In the genomic region with DNA sequence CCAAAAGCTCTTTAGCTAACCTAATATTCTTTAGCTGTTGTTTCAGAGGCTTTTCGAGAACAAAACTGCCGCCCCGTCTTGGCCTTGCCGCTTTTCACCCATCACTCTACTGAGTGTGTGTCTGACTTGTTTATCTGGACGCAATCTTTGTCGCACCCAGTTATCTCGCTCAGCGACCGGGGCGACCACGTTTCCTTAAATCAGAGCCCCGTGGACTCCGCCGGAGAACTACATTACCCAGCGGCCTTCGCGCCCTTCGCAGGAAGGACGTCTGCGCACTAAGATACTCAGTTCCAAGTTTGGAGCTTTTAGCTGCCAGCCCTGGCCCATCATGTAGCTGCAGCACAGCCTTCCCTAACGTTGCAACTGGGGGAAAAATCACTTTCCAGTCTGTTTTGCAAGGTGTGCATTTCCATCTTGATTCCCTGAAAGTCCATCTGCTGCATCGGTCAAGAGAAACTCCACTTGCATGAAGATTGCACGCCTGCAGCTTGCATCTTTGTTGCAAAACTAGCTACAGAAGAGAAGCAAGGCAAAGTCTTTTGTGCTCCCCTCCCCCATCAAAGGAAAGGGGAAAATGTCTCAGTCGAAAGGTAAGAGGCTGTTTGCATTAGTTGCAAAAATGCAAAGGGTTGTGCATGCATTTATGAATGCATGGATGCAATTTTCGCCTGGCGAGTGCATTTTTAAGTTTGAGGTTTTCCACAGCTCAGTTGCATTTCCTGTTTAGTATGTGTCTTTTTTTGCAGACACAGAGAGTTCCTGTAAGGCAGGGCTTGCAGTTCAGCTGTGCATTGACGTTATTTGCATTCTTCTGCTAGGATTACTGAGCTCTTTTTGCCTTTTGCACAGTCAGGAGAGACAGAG, we compare ENCODE assay signal across 1 cellular context.
TF ChIP-seq lines count a peak whose summit lies in the region.

A gene (plus strand): TSS at position 290 of the 867 bp plus-strand sequence. CDS start 288 bp downstream, at position 578.

TF ChIP-seq in HepG2, 621 proteins besides CTCF, POLR2A, EP300 and RAD21 (continued from another document and continues in another):
- TF ChIP-seq, protein P1, sequence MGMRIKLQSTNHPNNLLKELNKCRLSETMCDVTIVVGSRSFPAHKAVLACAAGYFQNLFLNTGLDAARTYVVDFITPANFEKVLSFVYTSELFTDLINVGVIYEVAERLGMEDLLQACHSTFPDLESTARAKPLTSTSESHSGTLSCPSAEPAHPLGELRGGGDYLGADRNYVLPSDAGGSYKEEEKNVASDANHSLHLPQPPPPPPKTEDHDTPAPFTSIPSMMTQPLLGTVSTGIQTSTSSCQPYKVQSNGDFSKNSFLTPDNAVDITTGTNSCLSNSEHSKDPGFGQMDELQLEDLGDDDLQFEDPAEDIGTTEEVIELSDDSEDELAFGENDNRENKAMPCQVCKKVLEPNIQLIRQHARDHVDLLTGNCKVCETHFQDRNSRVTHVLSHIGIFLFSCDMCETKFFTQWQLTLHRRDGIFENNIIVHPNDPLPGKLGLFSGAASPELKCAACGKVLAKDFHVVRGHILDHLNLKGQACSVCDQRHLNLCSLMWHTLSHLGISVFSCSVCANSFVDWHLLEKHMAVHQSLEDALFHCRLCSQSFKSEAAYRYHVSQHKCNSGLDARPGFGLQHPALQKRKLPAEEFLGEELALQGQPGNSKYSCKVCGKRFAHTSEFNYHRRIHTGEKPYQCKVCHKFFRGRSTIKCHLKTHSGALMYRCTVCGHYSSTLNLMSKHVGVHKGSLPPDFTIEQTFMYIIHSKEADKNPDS (CRISPR knock-in tag; IDR thresholded peaks at IDR 0.05), result no peak
- TF ChIP-seq FOSL2 (CRISPR knock-in tag; IDR thresholded peaks at IDR 0.05) (no peak; the same call in 1 of the 2 replicates), RARG (CRISPR knock-in tag; IDR thresholded peaks at IDR 0.05; ENCODE audit: low read depth) (no peak), SIX4 (CRISPR knock-in tag; IDR thresholded peaks at IDR 0.05) (no peak; the same call in 1 of the 2 replicates), NR2F2 (IDR thresholded peaks at IDR 0.05; ENCODE audit: borderline replicate concordance, low read depth) (0 out of 2 replicates have a peak, but pooled peaks have one; percentile 36), ZNF274 (CRISPR knock-in tag; IDR thresholded peaks at IDR 0.05) (no peak), U2AF1 (optimal IDR thresholded peaks at IDR 0.05; ENCODE audit: low read depth, low read length) (no peak), RBAK (CRISPR knock-in tag; IDR thresholded peaks at IDR 0.05) (0 out of 2 replicates have a peak, but pooled peaks have one; percentile 48), ZNF12 (CRISPR knock-in tag; IDR thresholded peaks at IDR 0.05) (0 out of 2 replicates have a peak, but pooled peaks have one; percentile 18), TOPORS (CRISPR knock-in tag; IDR thresholded peaks at IDR 0.05) (no peak), ZSCAN12 (CRISPR knock-in tag; IDR thresholded peaks at IDR 0.05) (no peak), ZNF674 (CRISPR knock-in tag; IDR thresholded peaks at IDR 0.05; ENCODE audit: low read depth) (no peak), ZNF317 (CRISPR knock-in tag; IDR thresholded peaks at IDR 0.05) (0 out of 2 replicates have a peak, but pooled peaks have one; percentile 16), PAWR (CRISPR knock-in tag; IDR thresholded peaks at IDR 0.05; ENCODE audit: borderline replicate concordance) (no peak), PITX1 (CRISPR knock-in tag; IDR thresholded peaks at IDR 0.05) (no peak), XRCC5 (optimal IDR thresholded peaks at IDR 0.05; ENCODE audit: low read length) (peak; percentile 85), HNF4A (CRISPR knock-in tag; IDR thresholded peaks at IDR 0.05) (peak; percentile 35), EZH2 (conservative IDR thresholded peaks at IDR 0.05; ENCODE audit: low read depth, low read length) (no peak), SOX13 (IDR thresholded peaks at IDR 0.05) (no peak), SOX13 (CRISPR knock-in tag; conservative IDR thresholded peaks at IDR 0.05 in 1 of 2, IDR thresholded peaks at IDR 0.05 in 1 of 2) (peak in 1 of 2 experiments; percentile 27; a peak in 1 of 4 replicates), CENPX (CRISPR knock-in tag; IDR thresholded peaks at IDR 0.05) (no peak), GTF2F1 (IDR thresholded peaks at IDR 0.05; ENCODE audit: low read length) (no peak), ZNF251 (CRISPR knock-in tag; IDR thresholded peaks at IDR 0.05) (no peak), MIXL1 (CRISPR knock-in tag; IDR thresholded peaks at IDR 0.05) (peak; percentile 24; the same call in 1 of the 2 replicates), ZFYVE20 (CRISPR knock-in tag; IDR thresholded peaks at IDR 0.05; ENCODE audit: borderline replicate concordance, low read depth) (no peak), DNMT3B (CRISPR knock-in tag; conservative IDR thresholded peaks at IDR 0.05) (0 out of 2 replicates have a peak, but pooled peaks have one; percentile 59), STAG1 (CRISPR knock-in tag; IDR thresholded peaks at IDR 0.05) (no peak), ZNF207 (IDR thresholded peaks at IDR 0.05; ENCODE audit: borderline replicate concordance) (no peak), ZNF563 (CRISPR knock-in tag; IDR thresholded peaks at IDR 0.05) (no peak), MAF1 (CRISPR knock-in tag; IDR thresholded peaks at IDR 0.05; ENCODE audit: borderline replicate concordance) (no peak), CBX1 (IDR thresholded peaks at IDR 0.05; ENCODE audit: low read depth) (no peak), HOXA7 (CRISPR knock-in tag; IDR thresholded peaks at IDR 0.05) (no peak), AGO2 (optimal IDR thresholded peaks at IDR 0.05; ENCODE audit: low read depth, low read length) (no peak), HMGA1 (CRISPR knock-in tag; conservative IDR thresholded peaks at IDR 0.05) (no peak), ZNF350 (CRISPR knock-in tag; IDR thresholded peaks at IDR 0.05; ENCODE audit: borderline replicate concordance, low read depth) (peak; percentile 91)
- TF ChIP-seq, protein P2, sequence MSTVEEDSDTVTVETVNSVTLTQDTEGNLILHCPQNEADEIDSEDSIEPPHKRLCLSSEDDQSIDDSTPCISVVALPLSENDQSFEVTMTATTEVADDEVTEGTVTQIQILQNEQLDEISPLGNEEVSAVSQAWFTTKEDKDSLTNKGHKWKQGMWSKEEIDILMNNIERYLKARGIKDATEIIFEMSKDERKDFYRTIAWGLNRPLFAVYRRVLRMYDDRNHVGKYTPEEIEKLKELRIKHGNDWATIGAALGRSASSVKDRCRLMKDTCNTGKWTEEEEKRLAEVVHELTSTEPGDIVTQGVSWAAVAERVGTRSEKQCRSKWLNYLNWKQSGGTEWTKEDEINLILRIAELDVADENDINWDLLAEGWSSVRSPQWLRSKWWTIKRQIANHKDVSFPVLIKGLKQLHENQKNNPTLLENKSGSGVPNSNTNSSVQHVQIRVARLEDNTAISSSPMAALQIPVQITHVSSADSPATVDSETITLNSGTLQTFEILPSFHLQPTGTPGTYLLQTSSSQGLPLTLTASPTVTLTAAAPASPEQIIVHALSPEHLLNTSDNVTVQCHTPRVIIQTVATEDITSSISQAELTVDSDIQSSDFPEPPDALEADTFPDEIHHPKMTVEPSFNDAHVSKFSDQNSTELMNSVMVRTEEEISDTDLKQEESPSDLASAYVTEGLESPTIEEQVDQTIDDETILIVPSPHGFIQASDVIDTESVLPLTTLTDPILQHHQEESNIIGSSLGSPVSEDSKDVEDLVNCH (CRISPR knock-in tag; IDR thresholded peaks at IDR 0.05), result no peak
- TF ChIP-seq, protein P3, sequence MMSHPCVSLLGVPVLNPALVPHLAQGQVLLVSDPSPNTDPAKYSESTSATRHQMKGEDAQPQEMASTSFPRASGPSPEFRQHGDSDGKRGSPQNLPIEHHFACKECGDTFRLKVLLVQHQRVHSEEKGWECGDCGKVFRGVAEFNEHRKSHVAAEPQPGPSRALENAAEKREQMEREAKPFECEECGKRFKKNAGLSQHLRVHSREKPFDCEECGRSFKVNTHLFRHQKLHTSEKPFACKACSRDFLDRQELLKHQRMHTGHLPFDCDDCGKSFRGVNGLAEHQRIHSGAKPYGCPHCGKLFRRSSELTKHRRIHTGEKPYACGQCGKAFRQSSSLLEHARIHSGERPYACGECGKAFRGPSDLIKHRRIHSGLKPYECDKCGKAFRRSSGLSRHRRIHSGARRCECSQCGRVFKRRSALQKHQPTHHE (CRISPR knock-in tag; IDR thresholded peaks at IDR 0.05; ENCODE audit: borderline replicate concordance), result 0 out of 2 replicates have a peak, but pooled peaks have one; percentile 79
- TF ChIP-seq, protein P4, sequence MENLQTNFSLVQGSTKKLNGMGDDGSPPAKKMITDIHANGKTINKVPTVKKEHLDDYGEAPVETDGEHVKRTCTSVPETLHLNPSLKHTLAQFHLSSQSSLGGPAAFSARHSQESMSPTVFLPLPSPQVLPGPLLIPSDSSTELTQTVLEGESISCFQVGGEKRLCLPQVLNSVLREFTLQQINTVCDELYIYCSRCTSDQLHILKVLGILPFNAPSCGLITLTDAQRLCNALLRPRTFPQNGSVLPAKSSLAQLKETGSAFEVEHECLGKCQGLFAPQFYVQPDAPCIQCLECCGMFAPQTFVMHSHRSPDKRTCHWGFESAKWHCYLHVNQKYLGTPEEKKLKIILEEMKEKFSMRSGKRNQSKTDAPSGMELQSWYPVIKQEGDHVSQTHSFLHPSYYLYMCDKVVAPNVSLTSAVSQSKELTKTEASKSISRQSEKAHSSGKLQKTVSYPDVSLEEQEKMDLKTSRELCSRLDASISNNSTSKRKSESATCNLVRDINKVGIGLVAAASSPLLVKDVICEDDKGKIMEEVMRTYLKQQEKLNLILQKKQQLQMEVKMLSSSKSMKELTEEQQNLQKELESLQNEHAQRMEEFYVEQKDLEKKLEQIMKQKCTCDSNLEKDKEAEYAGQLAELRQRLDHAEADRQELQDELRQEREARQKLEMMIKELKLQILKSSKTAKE (CRISPR knock-in tag; IDR thresholded peaks at IDR 0.05; ENCODE audit: borderline replicate concordance), result no peak
- TF ChIP-seq, protein P5, sequence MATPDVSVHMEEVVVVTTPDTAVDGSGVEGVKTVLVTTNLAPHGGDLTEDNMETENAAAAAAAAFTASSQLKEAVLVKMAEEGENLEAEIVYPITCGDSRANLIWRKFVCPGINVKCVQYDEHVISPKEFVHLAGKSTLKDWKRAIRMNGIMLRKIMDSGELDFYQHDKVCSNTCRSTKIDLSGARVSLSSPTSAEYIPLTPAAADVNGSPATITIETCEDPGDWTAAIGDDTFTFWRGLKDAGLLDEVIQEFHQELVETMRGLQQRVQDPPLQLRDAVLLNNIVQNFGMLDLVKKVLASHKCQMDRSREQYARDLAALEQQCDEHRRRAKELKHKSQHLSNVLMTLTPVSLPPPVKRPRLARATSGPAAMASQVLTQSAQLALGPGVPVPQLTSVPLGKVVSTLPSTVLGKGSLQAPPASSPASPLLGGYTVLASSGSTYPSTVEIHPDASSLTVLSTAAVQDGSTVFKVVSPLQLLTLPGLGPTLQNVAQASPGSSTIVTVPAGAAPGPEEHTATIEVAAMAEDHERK (CRISPR knock-in tag; IDR thresholded peaks at IDR 0.05; ENCODE audit: low read depth), result 0 out of 2 replicates have a peak, but pooled peaks have one; percentile 15
- TF ChIP-seq, protein P6, sequence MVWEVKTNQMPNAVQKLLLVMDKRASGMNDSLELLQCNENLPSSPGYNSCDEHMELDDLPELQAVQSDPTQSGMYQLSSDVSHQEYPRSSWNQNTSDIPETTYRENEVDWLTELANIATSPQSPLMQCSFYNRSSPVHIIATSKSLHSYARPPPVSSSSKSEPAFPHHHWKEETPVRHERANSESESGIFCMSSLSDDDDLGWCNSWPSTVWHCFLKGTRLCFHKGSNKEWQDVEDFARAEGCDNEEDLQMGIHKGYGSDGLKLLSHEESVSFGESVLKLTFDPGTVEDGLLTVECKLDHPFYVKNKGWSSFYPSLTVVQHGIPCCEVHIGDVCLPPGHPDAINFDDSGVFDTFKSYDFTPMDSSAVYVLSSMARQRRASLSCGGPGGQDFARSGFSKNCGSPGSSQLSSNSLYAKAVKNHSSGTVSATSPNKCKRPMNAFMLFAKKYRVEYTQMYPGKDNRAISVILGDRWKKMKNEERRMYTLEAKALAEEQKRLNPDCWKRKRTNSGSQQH (CRISPR knock-in tag; IDR thresholded peaks at IDR 0.05; ENCODE audit: low read depth), result no peak
- TF ChIP-seq, protein P7, sequence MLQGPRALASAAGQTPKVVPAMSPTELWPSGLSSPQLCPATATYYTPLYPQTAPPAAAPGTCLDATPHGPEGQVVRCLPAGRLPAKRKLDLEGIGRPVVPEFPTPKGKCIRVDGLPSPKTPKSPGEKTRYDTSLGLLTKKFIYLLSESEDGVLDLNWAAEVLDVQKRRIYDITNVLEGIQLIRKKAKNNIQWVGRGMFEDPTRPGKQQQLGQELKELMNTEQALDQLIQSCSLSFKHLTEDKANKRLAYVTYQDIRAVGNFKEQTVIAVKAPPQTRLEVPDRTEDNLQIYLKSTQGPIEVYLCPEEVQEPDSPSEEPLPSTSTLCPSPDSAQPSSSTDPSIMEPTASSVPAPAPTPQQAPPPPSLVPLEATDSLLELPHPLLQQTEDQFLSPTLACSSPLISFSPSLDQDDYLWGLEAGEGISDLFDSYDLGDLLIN (CRISPR knock-in tag; IDR thresholded peaks at IDR 0.05; ENCODE audit: borderline replicate concordance), result no peak
- TF ChIP-seq, protein P8, sequence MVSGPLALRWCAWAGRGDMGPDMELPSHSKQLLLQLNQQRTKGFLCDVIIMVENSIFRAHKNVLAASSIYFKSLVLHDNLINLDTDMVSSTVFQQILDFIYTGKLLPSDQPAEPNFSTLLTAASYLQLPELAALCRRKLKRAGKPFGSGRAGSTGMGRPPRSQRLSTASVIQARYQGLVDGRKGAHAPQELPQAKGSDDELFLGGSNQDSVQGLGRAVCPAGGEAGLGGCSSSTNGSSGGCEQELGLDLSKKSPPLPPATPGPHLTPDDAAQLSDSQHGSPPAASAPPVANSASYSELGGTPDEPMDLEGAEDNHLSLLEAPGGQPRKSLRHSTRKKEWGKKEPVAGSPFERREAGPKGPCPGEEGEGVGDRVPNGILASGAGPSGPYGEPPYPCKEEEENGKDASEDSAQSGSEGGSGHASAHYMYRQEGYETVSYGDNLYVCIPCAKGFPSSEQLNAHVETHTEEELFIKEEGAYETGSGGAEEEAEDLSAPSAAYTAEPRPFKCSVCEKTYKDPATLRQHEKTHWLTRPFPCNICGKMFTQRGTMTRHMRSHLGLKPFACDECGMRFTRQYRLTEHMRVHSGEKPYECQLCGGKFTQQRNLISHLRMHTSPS (CRISPR knock-in tag; IDR thresholded peaks at IDR 0.05; ENCODE audit: low read depth), result no peak
- TF ChIP-seq, protein P9, sequence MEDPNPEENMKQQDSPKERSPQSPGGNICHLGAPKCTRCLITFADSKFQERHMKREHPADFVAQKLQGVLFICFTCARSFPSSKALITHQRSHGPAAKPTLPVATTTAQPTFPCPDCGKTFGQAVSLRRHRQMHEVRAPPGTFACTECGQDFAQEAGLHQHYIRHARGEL (CRISPR knock-in tag; IDR thresholded peaks at IDR 0.05), result 0 out of 2 replicates have a peak, but pooled peaks have one; percentile 9
- TF ChIP-seq, protein P10, sequence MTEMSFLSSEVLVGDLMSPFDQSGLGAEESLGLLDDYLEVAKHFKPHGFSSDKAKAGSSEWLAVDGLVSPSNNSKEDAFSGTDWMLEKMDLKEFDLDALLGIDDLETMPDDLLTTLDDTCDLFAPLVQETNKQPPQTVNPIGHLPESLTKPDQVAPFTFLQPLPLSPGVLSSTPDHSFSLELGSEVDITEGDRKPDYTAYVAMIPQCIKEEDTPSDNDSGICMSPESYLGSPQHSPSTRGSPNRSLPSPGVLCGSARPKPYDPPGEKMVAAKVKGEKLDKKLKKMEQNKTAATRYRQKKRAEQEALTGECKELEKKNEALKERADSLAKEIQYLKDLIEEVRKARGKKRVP (CRISPR knock-in tag; IDR thresholded peaks at IDR 0.05), result no peak
